ENCODE assay signal across 8 cellular contexts in the genomic region with DNA sequence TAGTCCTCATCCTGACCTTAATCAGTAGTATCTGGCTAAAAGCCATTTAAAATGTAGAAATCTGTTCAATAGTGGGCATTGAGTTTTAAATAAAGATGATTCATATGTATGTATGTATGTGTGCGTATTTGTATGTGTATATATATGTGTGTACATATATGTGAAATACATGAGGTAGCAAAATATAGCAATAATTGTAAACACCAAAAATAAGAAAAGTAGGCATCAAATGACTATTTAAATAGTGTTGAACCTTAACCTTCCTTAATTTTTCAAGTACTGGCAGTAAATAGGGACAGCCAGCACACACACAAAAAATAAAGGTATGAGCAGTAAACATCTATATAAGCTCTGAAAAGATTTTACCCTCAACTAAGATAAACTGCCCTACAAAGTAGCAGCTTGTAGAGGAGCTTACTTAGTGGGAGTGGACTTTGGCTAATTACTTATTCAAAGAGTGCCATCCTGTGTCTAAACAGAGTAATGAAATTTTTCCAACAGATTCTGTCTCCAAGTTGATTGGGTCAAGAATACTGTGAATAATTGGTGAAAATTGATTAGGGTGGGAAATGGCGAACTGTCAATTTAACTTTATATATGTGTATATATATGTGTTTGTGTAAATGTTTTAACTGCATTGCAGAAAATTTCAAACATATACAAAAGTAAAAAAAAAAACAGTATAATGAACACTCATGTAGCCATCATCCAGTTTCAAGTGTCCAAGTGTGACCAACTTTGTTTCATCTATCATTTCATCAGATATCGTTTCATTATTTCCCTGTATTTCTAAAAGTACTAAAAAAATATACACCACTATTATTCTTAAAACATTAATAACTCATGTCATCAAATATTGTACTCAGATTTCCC. TPM values are rescaled to one million over a fixed set of nuclear protein-coding genes. Genes with fewer than 3 reads are reported as not detected.
DNase-seq lines count a peak whose midpoint lies in the region; ATAC-seq and TF ChIP-seq lines count a peak whose summit lies in the region.

No MANE protein-coding gene starts in this region.

- H3K27me3 Mint-ChIP-seq in central memory CD8-positive, alpha-beta T cell = no peaks in the 10 kb centered on the region

- H3K4me1 Mint-ChIP-seq in central memory CD8-positive, alpha-beta T cell = peaks cover 21% of the 10 kb centered on the region

- TF ChIP-seq CTCF in OCI-LY3 (IDR thresholded peaks at IDR 0.05; ENCODE audit: low read depth, low read length) = peak; percentile 55

- H3K27me3 ChIP-seq in OCI-LY3 (ENCODE audit: low read depth, low read length) (no peaks in the 10 kb centered on the region), stomach smooth muscle (ENCODE audit: control insufficient read depth in 1 of 2, insufficient read depth in 2 of 2, low read length in 2 of 2) (no peaks in the 10 kb centered on the region)

- no peaks in the 10 kb centered on the region for H3K36me3 ChIP-seq in OCI-LY3 (replicated peaks; ENCODE audit: low read depth, low read length)
- no peaks in the 10 kb centered on the region for H3K36me3 ChIP-seq in stomach smooth muscle (ENCODE audit: control insufficient read depth in 2 of 2, insufficient read depth in 2 of 2, low read length in 2 of 2)

- H3K27ac ChIP-seq in OCI-LY3 (ENCODE audit: low read length) (no peak overlapping the region), stomach smooth muscle (ENCODE audit: low read length) (peak overlapping the region; percentile 66)

- ATAC-seq in GM21381 (IDR thresholded peaks at IDR 0.05; ENCODE audit: unreplicated experiment) = peak; percentile 44
- peak; percentile 21 for ATAC-seq in central memory CD8-positive, alpha-beta T cell (replicated peaks; ENCODE audit: extremely low read depth, poor library complexity, severe bottlenecking)
- peak; percentile 72 for ATAC-seq in left colon

- H3K27ac Mint-ChIP-seq in central memory CD8-positive, alpha-beta T cell (ENCODE audit: low read depth) = no peak overlapping the region

- H3K36me3 Mint-ChIP-seq in central memory CD8-positive, alpha-beta T cell (ENCODE audit: insufficient read depth) = peaks cover 9% of the 10 kb centered on the region

- H3K9me3 ChIP-seq in OCI-LY3 (ENCODE audit: insufficient read depth, low read length) (no peaks in the 10 kb centered on the region), stomach smooth muscle (ENCODE audit: control insufficient read depth in 2 of 2, low read length in 2 of 2) (no peaks in the 10 kb centered on the region)

- H2AFZ ChIP-seq in OCI-LY3 (ENCODE audit: low read depth, low read length) = peak overlapping the region; percentile 90; the same call in 1 of the 2 replicates

- H3K4me2 ChIP-seq in OCI-LY3 (ENCODE audit: low read length) = peak overlapping the region; percentile 93

- H3K4me1 ChIP-seq in OCI-LY3 (ENCODE audit: low read length) (peaks cover 14% of the 10 kb centered on the region), stomach smooth muscle (ENCODE audit: control insufficient read depth, insufficient read depth, low read length) (peaks cover 10% of the 10 kb centered on the region)

- H3K9me3 Mint-ChIP-seq in central memory CD8-positive, alpha-beta T cell = no peaks in the 10 kb centered on the region

- H3K9ac ChIP-seq in OCI-LY3 (ENCODE audit: low read length) (peak overlapping the region; percentile 66; the same call in 1 of the 2 replicates), stomach smooth muscle (ENCODE audit: low read length in 2 of 2) (peak overlapping the region; percentile 69 to 82)

- H3K79me2 ChIP-seq in OCI-LY3 (ENCODE audit: low read length) = no peaks in the 10 kb centered on the region

- DNase-seq in Daoy (ENCODE audit: low read depth) (peak; percentile 43), HT1080 (ENCODE audit: low read depth) (peak; percentile 71), left colon (no peak), T1000 (lab: John Stamatoyannopoulos, UW) (no peak)
- DNase-seq in central memory CD8-positive, alpha-beta T cell (ENCODE audit: low spot score in 2 of 2) = no peak

- H3K4me3 Mint-ChIP-seq in central memory CD8-positive, alpha-beta T cell = no peak overlapping the region

- H4K20me1 ChIP-seq in OCI-LY3 (ENCODE audit: insufficient read depth, low read length) = no peaks in the 10 kb centered on the region

- intact Hi-C loops in left colon (cut with DNase I, micrococcal nuclease) = loop anchor here in 1 of 2 donors (5.0 to 10.0 kb wide), 3 partner anchors 381 to 669 kb away; no protein-coding TSS in a partner anchor

- H3K4me3 ChIP-seq in OCI-LY3 (ENCODE audit: low read length) (peak overlapping the region; percentile 88), stomach smooth muscle (ENCODE audit: low read length in 2 of 2) (peak overlapping the region; percentile 79 to 100)

RNA-seq across cellular contexts. Expression of a gene that starts 2.0 kb away (rescaled TPM):
- total RNA-seq in Daoy (2014; rRNA removed; shearing (Covaris generic)) = 14.2 and 20.8 TPM in 2 replicates
- 30.1 and 31.8 TPM in 2 replicates for total RNA-seq in HT1080 (2014; rRNA removed; shearing (Covaris generic))
- polyA plus RNA-seq in HT1080 (2015; cell fraction: cytosol; rRNA removed) = 25.0 and 25.2 TPM in 2 replicates
- polyA plus RNA-seq in HT1080 (2015; cell fraction: nucleus; rRNA removed) = 104 and 134 TPM in 2 replicates
- total RNA-seq in left colon = 1 to 10 TPM in 1 of 2 donors, under 1 TPM in 1; 0.46 to 1.3 TPM

Comparison
In these comparisons a context has a peak if more than half of its experiments do, and no peak if none do; other contexts are left out.
1. DNase-seq: peak in Daoy (single experiment) and HT1080 (single experiment); none in central memory CD8-positive, alpha-beta T cell (0 of 2), left colon (0 of 2) and T1000 (single experiment).
2. ATAC-seq: peak in every context shown above with its lines; median percentile 72 in left colon; 44 in GM21381; 21 in central memory CD8-positive, alpha-beta T cell.